10 cellular contexts compared by ENCODE assay signal in genomic region chr7:158811894-158812293, GRCh38. TPM values are rescaled to one million over a fixed set of nuclear protein-coding genes. Genes with fewer than 3 reads are reported as not detected.
DNase-seq lines count a peak whose midpoint lies in the region; ATAC-seq and TF ChIP-seq lines count a peak whose summit lies in the region.
"Had no signal": no experiment of that assay in that cellular context is flagged by ENCODE, and none has a peak within 500 bp of the region (broad histone marks: within the 10 kb centered on the region; RNA-seq: fewer than 3 reads in every experiment).

No MANE protein-coding gene starts in this region.

- H3K36me3 Mint-ChIP-seq in CD8-positive, alpha-beta memory T cell = peaks cover 17 to 37% (median 27%) of the 10 kb centered on the region in 3 donors
- peaks cover 78% of the 10 kb centered on the region for H3K36me3 Mint-ChIP-seq in activated CD4-positive, alpha-beta memory T cell treated with anti-CD3 and anti-CD28 coated beads, Interleukin-2, amount 10 ng/mL, durations not matched to agents 7 days and 5 days (ENCODE audit: low read depth)

- H3K36me3 ChIP-seq in CD8-positive, alpha-beta memory T cell (ENCODE audit: insufficient read depth, low read length) = peaks cover 12% of the 10 kb centered on the region
- H3K36me3 ChIP-seq in heart right ventricle (peaks cover 0 to 30% (median 0%) of the 10 kb centered on the region in 9 donors), gastrocnemius medialis (no peaks in the 10 kb centered on the region), BE2C (no peaks in the 10 kb centered on the region)

- intact Hi-C loops in heart right ventricle (cut with DNase I) (no loop called here), gastrocnemius medialis (cut with DNase I; ENCODE audit: low total_unique reads) (no loop called here)

- in situ Hi-C loops in gastrocnemius medialis (cut with MboI; ENCODE audit: low sequenced_read_pairs in 4 of 4) = no loop called here

- DNase-seq in CD8-positive, alpha-beta memory T cell = no peak
- no peak for DNase-seq in activated CD4-positive, alpha-beta memory T cell treated with anti-CD3 and anti-CD28 coated beads, Interleukin-2, amount 10 ng/mL, durations not matched to agents 7 days and 5 days
- DNase-seq in heart right ventricle (no peak), gastrocnemius medialis (peak in 1 of 2 donors; percentile 49), NCI-H1105 treated with DMSO at 0.1 percent for 48 hours (lab: John Stamatoyannopoulos, UW) (no peak), foreskin melanocyte (no peak), BE2C (no peak)
- DNase-seq: NCI-H1092 treated with DMSO at 0.1 percent for 48 hours had no signal

- no peaks in the 10 kb centered on the region for H3K27me3 ChIP-seq in CD8-positive, alpha-beta memory T cell (ENCODE audit: insufficient read depth, low read length, poor library complexity, severe bottlenecking)
- no peaks in the 10 kb centered on the region for H3K27me3 ChIP-seq in heart right ventricle
- H3K27me3 ChIP-seq in gastrocnemius medialis = no peaks in the 10 kb centered on the region
- no peaks in the 10 kb centered on the region for H3K27me3 ChIP-seq in BE2C

- WGBS in heart right ventricle, 2 donors = 66 to 70% methylated on average over 5 of the region's 5 CpGs

- TF ChIP-seq CTCF in heart right ventricle (IDR thresholded peaks at IDR 0.05) (no peak), gastrocnemius medialis (IDR thresholded peaks at IDR 0.05 in 4 of 5, conservative IDR thresholded peaks at IDR 0.05 in 1 of 5) (no peak), BE2C (IDR thresholded peaks at IDR 0.05; ENCODE audit: low read depth, low read length) (no peak)

- H3K27ac Mint-ChIP-seq in CD8-positive, alpha-beta memory T cell = peak overlapping the region; percentile 83 to 97 (median 89)
- H3K27ac Mint-ChIP-seq in activated CD4-positive, alpha-beta memory T cell treated with anti-CD3 and anti-CD28 coated beads, Interleukin-2, amount 10 ng/mL, durations not matched to agents 7 days and 5 days = peak overlapping the region; percentile 90

- H3K4me3 ChIP-seq in CD8-positive, alpha-beta memory T cell (ENCODE audit: low read length) = peak overlapping the region; percentile 38
- H3K4me3 ChIP-seq in heart right ventricle = no peak overlapping the region
- no peak overlapping the region for H3K4me3 ChIP-seq in gastrocnemius medialis
- no peak overlapping the region for H3K4me3 ChIP-seq in BE2C (ENCODE audit: low read depth, low read length)

- no peaks in the 10 kb centered on the region for H3K27me3 Mint-ChIP-seq in CD8-positive, alpha-beta memory T cell
- no peaks in the 10 kb centered on the region for H3K27me3 Mint-ChIP-seq in activated CD4-positive, alpha-beta memory T cell treated with anti-CD3 and anti-CD28 coated beads, Interleukin-2, amount 10 ng/mL, durations not matched to agents 7 days and 5 days
- H3K27me3 Mint-ChIP-seq: stimulated activated memory B cell treated with anti-CD40 and anti-IgM and Interleukin-4, amounts not matched to agents 10 μg/mL and 1 μg/mL and 100 μg/mL, for 72 hours had no signal

- no peak overlapping the region for H3K27ac ChIP-seq in CD8-positive, alpha-beta memory T cell (ENCODE audit: low read depth, low read length)
- H3K27ac ChIP-seq in heart right ventricle (peak overlapping the region; percentile 17 to 81 (median 60)), gastrocnemius medialis (peak overlapping the region; percentile 57 to 77 (median 72))

- peaks cover 75 to 93% (median 87%) of the 10 kb centered on the region in 3 donors for H3K4me1 Mint-ChIP-seq in CD8-positive, alpha-beta memory T cell
- H3K4me1 Mint-ChIP-seq in activated CD4-positive, alpha-beta memory T cell treated with anti-CD3 and anti-CD28 coated beads, Interleukin-2, amount 10 ng/mL, durations not matched to agents 7 days and 5 days = peaks cover 76% of the 10 kb centered on the region

- H3K9me3 Mint-ChIP-seq in CD8-positive, alpha-beta memory T cell = peaks cover 0 to 2% (median 0%) of the 10 kb centered on the region in 5 donors
- no peaks in the 10 kb centered on the region for H3K9me3 Mint-ChIP-seq in activated CD4-positive, alpha-beta memory T cell treated with anti-CD3 and anti-CD28 coated beads, Interleukin-2, amount 10 ng/mL, durations not matched to agents 7 days and 5 days
- H3K9me3 Mint-ChIP-seq: stimulated activated memory B cell treated with anti-CD40 and anti-IgM and Interleukin-4, amounts not matched to agents 10 μg/mL and 1 μg/mL and 100 μg/mL, for 72 hours had no signal

- H3K9me3 ChIP-seq in CD8-positive, alpha-beta memory T cell (ENCODE audit: low read length) = no peaks in the 10 kb centered on the region
- no peaks in the 10 kb centered on the region for H3K9me3 ChIP-seq in heart right ventricle
- no peaks in the 10 kb centered on the region for H3K9me3 ChIP-seq in gastrocnemius medialis
- no peaks in the 10 kb centered on the region for H3K9me3 ChIP-seq in BE2C

- peaks cover 73% of the 10 kb centered on the region for H3K4me1 ChIP-seq in CD8-positive, alpha-beta memory T cell (ENCODE audit: insufficient read depth, low read length)
- H3K4me1 ChIP-seq in heart right ventricle = peaks cover 14 to 83% (median 47%) of the 10 kb centered on the region in 9 donors
- H3K4me1 ChIP-seq in gastrocnemius medialis = peaks cover 41 to 45% of the 10 kb centered on the region in 2 donors
- H3K4me1 ChIP-seq in BE2C = no peaks in the 10 kb centered on the region

- POLR2A ChIA-PET in CD8-positive, alpha-beta memory T cell (lab: Charles Lee) = interaction anchor here (2.2 kb wide), 1 partner anchor 12 kb away, joined by 13 read pairs; no protein-coding TSS in a partner anchor
- POLR2A ChIA-PET in activated CD4-positive, alpha-beta memory T cell treated with anti-CD3 and anti-CD28 coated beads, Interleukin-2, amount 10 ng/mL, durations not matched to agents 7 days and 5 days (lab: Charles Lee) = interaction anchor here (0.8 to 4.7 kb wide), 5 partner anchors 14 to 107 kb away, joined by 3 to 134 read pairs (median 8); partner anchors contain the start of genes ESYT2 and NCAPG2

- CTCF ChIA-PET in CD8-positive, alpha-beta memory T cell (lab: Charles Lee) = interaction anchor here (1.1 kb wide), 1 partner anchor 16 kb away, joined by 3 read pairs; no protein-coding TSS in a partner anchor
- CTCF ChIA-PET in activated CD4-positive, alpha-beta memory T cell treated with anti-CD3 and anti-CD28 coated beads, Interleukin-2, amount 10 ng/mL, durations not matched to agents 7 days and 5 days (lab: Charles Lee) = interaction anchor here (0.8 to 2.4 kb wide), 4 partner anchors 10 to 17 kb away, joined by 4 to 7 read pairs (median 4); partner anchors contain the start of gene ESYT2

- H3K4me3 Mint-ChIP-seq in CD8-positive, alpha-beta memory T cell = peak overlapping the region; percentile 38 to 87 (median 62)
- peak overlapping the region; percentile 60 for H3K4me3 Mint-ChIP-seq in activated CD4-positive, alpha-beta memory T cell treated with anti-CD3 and anti-CD28 coated beads, Interleukin-2, amount 10 ng/mL, durations not matched to agents 7 days and 5 days
- H3K4me3 Mint-ChIP-seq: stimulated activated memory B cell treated with anti-CD40 and anti-IgM and Interleukin-4, amounts not matched to agents 10 μg/mL and 1 μg/mL and 100 μg/mL, for 72 hours had no signal

- peak; percentile 22 to 71 (median 42) for ATAC-seq in heart right ventricle
- peak; percentile 56 to 63 for ATAC-seq in gastrocnemius medialis
- ATAC-seq in HG02610 (IDR thresholded peaks at IDR 0.05; ENCODE audit: unreplicated experiment) = no peak
- ATAC-seq: stimulated activated memory B cell treated with anti-CD40 and anti-IgM and Interleukin-4, amounts not matched to agents 10 μg/mL and 1 μg/mL and 100 μg/mL, for 72 hours had no signal

- no peak for TF ChIP-seq POLR2A in gastrocnemius medialis (IDR thresholded peaks at IDR 0.05)

RNA-seq across cellular contexts. Expression of gene ESYT2, which starts 17.4 kb away (rescaled TPM):
- total RNA-seq in CD8-positive, alpha-beta memory T cell = 10 to 100 TPM; 55.6 to 56.1 TPM
- 99.4 TPM for polyA plus RNA-seq in CD8-positive, alpha-beta memory T cell
- total RNA-seq in activated CD4-positive, alpha-beta memory T cell treated with anti-CD3 and anti-CD28 coated beads, Interleukin-2, amount 10 ng/mL, durations not matched to agents 7 days and 5 days = 100 to 1,000 TPM; 128 to 133 TPM
- total RNA-seq in heart right ventricle (10 to 100 TPM; 44.3 to 79.2 (median 50.0) TPM), gastrocnemius medialis (100 to 1,000 TPM in 1 of 4 donors, 10 to 100 TPM in 3; 67.5 to 106 (median 74.7) TPM)
- 10 to 100 TPM; 18.9 to 26.4 TPM for polyA plus RNA-seq in heart right ventricle
- polyA plus RNA-seq in BE2C (2012; ENCODE audit: insufficient read depth, insufficient read length, low read depth) = 21.7 TPM

RNA-seq across cellular contexts. Expression of gene DYNC2I1, which starts 44.5 kb away (rescaled TPM):
- total RNA-seq in CD8-positive, alpha-beta memory T cell = 10 to 100 TPM in 1 of 2 experiments, 1 to 10 TPM in 1; 9.8 to 10.6 TPM
- polyA plus RNA-seq in CD8-positive, alpha-beta memory T cell = 22.7 TPM
- 10 to 100 TPM; 12.2 to 16.1 TPM for total RNA-seq in activated CD4-positive, alpha-beta memory T cell treated with anti-CD3 and anti-CD28 coated beads, Interleukin-2, amount 10 ng/mL, durations not matched to agents 7 days and 5 days
- 10 to 100 TPM; 15.8 to 32.4 (median 21.1) TPM for total RNA-seq in heart right ventricle
- 10 to 100 TPM; 13.6 to 43.1 TPM for polyA plus RNA-seq in heart right ventricle
- 10 to 100 TPM in 3 of 4 donors, 1 to 10 TPM in 1; 7.8 to 16.6 (median 11.0) TPM for total RNA-seq in gastrocnemius medialis
- polyA plus RNA-seq in BE2C (2012; ENCODE audit: insufficient read depth, insufficient read length, low read depth) = 26.5 TPM
